Comparison of ENCODE assay signal across 22 cellular contexts in the genomic region with DNA sequence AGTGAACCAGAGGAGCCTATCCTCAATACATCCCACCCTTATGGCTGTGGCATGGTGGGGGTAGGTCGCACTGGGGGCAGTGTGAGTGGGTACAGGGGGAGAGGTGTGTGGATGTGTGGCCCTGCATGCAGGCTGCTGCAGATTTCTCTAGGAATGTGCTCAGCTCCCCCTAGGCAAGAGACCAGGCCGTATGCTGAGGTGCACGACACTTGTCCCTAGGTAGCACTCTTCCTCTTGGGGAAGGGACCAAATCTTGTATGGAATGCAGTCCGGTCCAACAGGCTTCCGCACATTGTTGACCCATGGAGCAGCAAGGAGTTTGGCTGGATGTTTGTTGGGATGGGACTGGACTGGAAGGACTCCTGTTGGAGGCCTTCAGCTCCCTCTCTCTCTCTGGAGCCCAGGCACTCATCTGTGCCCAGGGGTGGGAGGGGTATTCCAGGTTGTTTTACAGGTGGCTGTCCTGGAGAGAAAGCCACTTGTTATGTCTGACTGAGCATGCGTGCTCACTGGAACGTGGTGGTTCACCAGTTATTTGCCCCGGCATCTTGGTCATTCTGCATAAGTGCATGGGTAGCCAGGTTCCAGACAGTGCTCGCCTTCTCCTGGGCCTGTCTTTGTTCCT. TPM values are rescaled to one million over a fixed set of nuclear protein-coding genes. Genes with fewer than 3 reads are reported as not detected.
DNase-seq lines count a peak whose midpoint lies in the region; ATAC-seq and TF ChIP-seq lines count a peak whose summit lies in the region.
"Had no signal": no experiment of that assay in that cellular context is flagged by ENCODE, and none has a peak within 500 bp of the region (broad histone marks: within the 10 kb centered on the region; RNA-seq: fewer than 3 reads in every experiment).

No MANE protein-coding gene starts in this region.

- peaks cover 0 to 16% (median 3%) of the 10 kb centered on the region in 5 donors for H3K36me3 Mint-ChIP-seq in naive thymus-derived CD4-positive, alpha-beta T cell
- peaks cover 0 to 2% of the 10 kb centered on the region in 2 donors for H3K36me3 Mint-ChIP-seq in activated T-cell treated with anti-CD3 and anti-CD28 coated beads, Interleukin-2, amount 50 U/mL, for 72 hours (ENCODE audit: insufficient read depth in 2 of 2)

- H3K4me1 Mint-ChIP-seq in naive thymus-derived CD4-positive, alpha-beta T cell = peaks cover 27 to 56% (median 38%) of the 10 kb centered on the region in 7 donors
- H3K4me1 Mint-ChIP-seq in activated T-cell treated with anti-CD3 and anti-CD28 coated beads, Interleukin-2, amount 50 U/mL, for 72 hours (ENCODE audit: low read depth) = peaks cover 52% of the 10 kb centered on the region

- no peak overlapping the region for H3K27ac ChIP-seq in naive thymus-derived CD4-positive, alpha-beta T cell (ENCODE audit: low read depth, low read length)
- H3K27ac ChIP-seq in temporal lobe (ENCODE audit: low read depth, low read length) = peak overlapping the region; percentile 97
- no peak overlapping the region for H3K27ac ChIP-seq in heart right ventricle
- H3K27ac ChIP-seq: 22Rv1, foreskin keratinocyte, hepatocyte had no signal

- 95 to 98% methylated on average over 8 to 9 of the region's 9 CpGs for WGBS in heart right ventricle, 2 donors

- CTCF ChIA-PET in naive thymus-derived CD4-positive, alpha-beta T cell (lab: Charles Lee) = no interaction called here

- H3K27ac Mint-ChIP-seq in naive thymus-derived CD4-positive, alpha-beta T cell = peak overlapping the region in 6 of 9 donors; percentile 36 to 86 (median 60)
- no peak overlapping the region for H3K27ac Mint-ChIP-seq in activated T-cell treated with anti-CD3 and anti-CD28 coated beads, Interleukin-2, amount 50 U/mL, for 72 hours
- H3K27ac Mint-ChIP-seq: activated naive CD8-positive, alpha-beta T cell treated with anti-CD3 and anti-CD28 coated beads, Interleukin-2, amount 50 U/mL, for 24 hours had no signal

- H3K36me3 ChIP-seq in adipocyte (ENCODE audit: control insufficient read depth, insufficient read depth, low read length, severe bottlenecking) = no peaks in the 10 kb centered on the region
- no peaks in the 10 kb centered on the region for H3K36me3 ChIP-seq in naive thymus-derived CD4-positive, alpha-beta T cell (ENCODE audit: control insufficient read depth in 2 of 3, insufficient read depth in 3 of 3, low read length in 3 of 3)
- peaks cover 0 to 3% (median 0%) of the 10 kb centered on the region in 9 donors for H3K36me3 ChIP-seq in heart right ventricle
- H3K36me3 ChIP-seq: pancreas had no signal

- H3K4me3 ChIP-seq in adipocyte (ENCODE audit: low read length) (peak overlapping the region; percentile 77), heart right ventricle (peak overlapping the region in 1 of 10 donors; percentile 52)
- H3K4me3 ChIP-seq in naive thymus-derived CD4-positive, alpha-beta T cell (ENCODE audit: low read length) = no peak overlapping the region
- H3K4me3 ChIP-seq: hepatocyte, K562 had no signal

- POLR2A ChIA-PET in naive thymus-derived CD4-positive, alpha-beta T cell (lab: Charles Lee) = no interaction called here

- DNase-seq in SIG-M5 treated with dmso at 0.1 percent for 504 hours (lab: John Stamatoyannopoulos, UW; ENCODE audit: unreplicated experiment) = peak; percentile 8
- no peak for DNase-seq in SIG-M5 (lab: John Stamatoyannopoulos, UW)
- DNase-seq in adipocyte (ENCODE audit: low read depth) = no peak
- DNase-seq in naive thymus-derived CD4-positive, alpha-beta T cell = no peak
- no peak for DNase-seq in activated T-cell treated with anti-CD3 and anti-CD28 coated beads, Interleukin-2, amount 50 U/mL, for 72 hours
- DNase-seq in heart right ventricle = no peak
- no peak for DNase-seq in ACHN
- DNase-seq: activated naive CD8-positive, alpha-beta T cell treated with anti-CD3 and anti-CD28 coated beads, Interleukin-2, amount 50 U/mL, for 24 hours; AML-193; EL; foreskin keratinocyte; NCI-H2029; NCI-H446; NK-92 treated with Interleukin-12 subunit alpha and Interleukin-12 subunit beta, amount 100 ng/mL, for 24 hours; stimulated activated CD4-positive, alpha-beta T cell treated with anti-CD3 and anti-CD28 coated beads, Interleukin-2, amount 100 ng/mL, for 24 hours; T1000 had no signal

- no peak for TF ChIP-seq CTCF in heart right ventricle (IDR thresholded peaks at IDR 0.05)

- no peaks in the 10 kb centered on the region for H3K9me3 Mint-ChIP-seq in naive thymus-derived CD4-positive, alpha-beta T cell
- no peaks in the 10 kb centered on the region for H3K9me3 Mint-ChIP-seq in activated T-cell treated with anti-CD3 and anti-CD28 coated beads, Interleukin-2, amount 50 U/mL, for 72 hours
- H3K9me3 Mint-ChIP-seq: activated naive CD8-positive, alpha-beta T cell treated with anti-CD3 and anti-CD28 coated beads, Interleukin-2, amount 50 U/mL, for 24 hours; stimulated activated naive B cell treated with anti-CD40 and anti-IgM and Interleukin-4, amounts not matched to agents 10 μg/mL and 1 μg/mL and 100 μg/mL, for 72 hours had no signal

- intact Hi-C loops in naive thymus-derived CD4-positive, alpha-beta T cell (cut with micrococcal nuclease) = no loop called here
- intact Hi-C loops in heart right ventricle (cut with DNase I) = no loop called here

- H3K9me3 ChIP-seq in adipocyte (ENCODE audit: control insufficient read depth, low read length) (no peaks in the 10 kb centered on the region), heart right ventricle (no peaks in the 10 kb centered on the region)
- no peaks in the 10 kb centered on the region for H3K9me3 ChIP-seq in naive thymus-derived CD4-positive, alpha-beta T cell (ENCODE audit: control insufficient read depth in 2 of 3, low read length in 3 of 3)
- H3K9me3 ChIP-seq: pancreas had no signal

- no peak overlapping the region for H3K9ac ChIP-seq in adipocyte (ENCODE audit: low read length)

- no peaks in the 10 kb centered on the region for H3K27me3 ChIP-seq in adipocyte (replicated peaks; ENCODE audit: control insufficient read depth, insufficient read depth, low read length)
- H3K27me3 ChIP-seq in naive thymus-derived CD4-positive, alpha-beta T cell (ENCODE audit: control insufficient read depth in 2 of 2, insufficient read depth in 2 of 2, low read length in 2 of 2) = no peaks in the 10 kb centered on the region
- H3K27me3 ChIP-seq in heart right ventricle = no peaks in the 10 kb centered on the region
- H3K27me3 ChIP-seq: foreskin keratinocyte, hepatocyte, pancreas had no signal

- H3K27me3 Mint-ChIP-seq in naive thymus-derived CD4-positive, alpha-beta T cell = no peaks in the 10 kb centered on the region
- H3K27me3 Mint-ChIP-seq in activated T-cell treated with anti-CD3 and anti-CD28 coated beads, Interleukin-2, amount 50 U/mL, for 72 hours (ENCODE audit: low read depth) = no peaks in the 10 kb centered on the region
- H3K27me3 Mint-ChIP-seq: activated naive CD8-positive, alpha-beta T cell treated with anti-CD3 and anti-CD28 coated beads, Interleukin-2, amount 50 U/mL, for 24 hours; stimulated activated naive B cell treated with anti-CD40 and anti-IgM and Interleukin-4, amounts not matched to agents 10 μg/mL and 1 μg/mL and 100 μg/mL, for 72 hours had no signal

- peak overlapping the region in 2 of 10 donors; percentile 92 to 94 for H3K4me3 Mint-ChIP-seq in naive thymus-derived CD4-positive, alpha-beta T cell
- H3K4me3 Mint-ChIP-seq in activated T-cell treated with anti-CD3 and anti-CD28 coated beads, Interleukin-2, amount 50 U/mL, for 72 hours = no peak overlapping the region
- H3K4me3 Mint-ChIP-seq: activated naive CD8-positive, alpha-beta T cell treated with anti-CD3 and anti-CD28 coated beads, Interleukin-2, amount 50 U/mL, for 24 hours had no signal

- no peak for ATAC-seq in naive thymus-derived CD4-positive, alpha-beta T cell
- ATAC-seq in activated T-cell treated with anti-CD3 and anti-CD28 coated beads, Interleukin-2, amount 50 U/mL, for 72 hours (replicated peaks in 1 of 2) = no peak
- no peak for ATAC-seq in heart right ventricle
- ATAC-seq: activated naive CD8-positive, alpha-beta T cell treated with anti-CD3 and anti-CD28 coated beads, Interleukin-2, amount 50 U/mL, for 24 hours; foreskin keratinocyte; K562; stimulated activated naive B cell treated with anti-CD40 and anti-IgM and Interleukin-4, amounts not matched to agents 10 μg/mL and 1 μg/mL and 100 μg/mL, for 72 hours had no signal

- in situ Hi-C loops in ACHN (cut with HindIII; ENCODE audit: low pct_ligation_motif_present, low pct_unique_long_range_greater_than_20kb, low sequenced_read_pairs) = no loop called here

- H3K4me1 ChIP-seq in adipocyte (ENCODE audit: control insufficient read depth, insufficient read depth, low read length) = no peaks in the 10 kb centered on the region
- H3K4me1 ChIP-seq in naive thymus-derived CD4-positive, alpha-beta T cell (ENCODE audit: control insufficient read depth in 2 of 2, insufficient read depth in 2 of 2, low read length in 2 of 2) = peaks cover 0 to 8% of the 10 kb centered on the region in 2 donors
- H3K4me1 ChIP-seq in heart right ventricle = peaks cover 0 to 36% (median 0%) of the 10 kb centered on the region in 9 donors
- H3K4me1 ChIP-seq: foreskin keratinocyte, pancreas had no signal

RNA-seq across cellular contexts. Expression of a gene that starts 55.1 kb away (rescaled TPM):
- 10 to 100 TPM; 24.9 to 45.8 (median 31.7) TPM for total RNA-seq in naive thymus-derived CD4-positive, alpha-beta T cell
- polyA plus RNA-seq in naive thymus-derived CD4-positive, alpha-beta T cell = 10 to 100 TPM; 56.5 to 91.5 TPM
- total RNA-seq in temporal lobe (6.1 TPM), heart right ventricle (10 to 100 TPM; 14.7 to 36.7 (median 25.7) TPM)
- total RNA-seq in activated T-cell treated with anti-CD3 and anti-CD28 coated beads, Interleukin-2, amount 50 U/mL, for 72 hours = 10 to 100 TPM; 57.7 to 66.5 TPM
- polyA plus RNA-seq in heart right ventricle = 10 to 100 TPM; 11.4 to 29.1 TPM
